ENCODE assay signal across 1 cellular context in genomic region chr5:155044591-155044990, GRCh38.
TF ChIP-seq lines count a peak whose summit lies in the region.

No MANE protein-coding gene starts in this region.

TF ChIP-seq in GM23338, 12 proteins besides CTCF, POLR2A, EP300 and RAD21 (continued from another document):
- TF ChIP-seq ZNF462 (CRISPR knock-in tag; IDR thresholded peaks at IDR 0.05) (no peak), REST (IDR thresholded peaks at IDR 0.05; ENCODE audit: unreplicated experiment) (no peak), EZH2phosphoT487 (IDR thresholded peaks at IDR 0.05; ENCODE audit: unreplicated experiment) (no peak), CREB1 (CRISPR knock-in tag; IDR thresholded peaks at IDR 0.05; ENCODE audit: low read depth) (no peak), EZH2 (IDR thresholded peaks at IDR 0.05; ENCODE audit: low read depth, unreplicated experiment) (no peak), ZNF331 (CRISPR knock-in tag; IDR thresholded peaks at IDR 0.05; ENCODE audit: low read depth) (no peak), ZNF114 (CRISPR knock-in tag; IDR thresholded peaks at IDR 0.05) (no peak)
